Comparison of ENCODE assay signal across 8 cellular contexts in the genomic region with DNA sequence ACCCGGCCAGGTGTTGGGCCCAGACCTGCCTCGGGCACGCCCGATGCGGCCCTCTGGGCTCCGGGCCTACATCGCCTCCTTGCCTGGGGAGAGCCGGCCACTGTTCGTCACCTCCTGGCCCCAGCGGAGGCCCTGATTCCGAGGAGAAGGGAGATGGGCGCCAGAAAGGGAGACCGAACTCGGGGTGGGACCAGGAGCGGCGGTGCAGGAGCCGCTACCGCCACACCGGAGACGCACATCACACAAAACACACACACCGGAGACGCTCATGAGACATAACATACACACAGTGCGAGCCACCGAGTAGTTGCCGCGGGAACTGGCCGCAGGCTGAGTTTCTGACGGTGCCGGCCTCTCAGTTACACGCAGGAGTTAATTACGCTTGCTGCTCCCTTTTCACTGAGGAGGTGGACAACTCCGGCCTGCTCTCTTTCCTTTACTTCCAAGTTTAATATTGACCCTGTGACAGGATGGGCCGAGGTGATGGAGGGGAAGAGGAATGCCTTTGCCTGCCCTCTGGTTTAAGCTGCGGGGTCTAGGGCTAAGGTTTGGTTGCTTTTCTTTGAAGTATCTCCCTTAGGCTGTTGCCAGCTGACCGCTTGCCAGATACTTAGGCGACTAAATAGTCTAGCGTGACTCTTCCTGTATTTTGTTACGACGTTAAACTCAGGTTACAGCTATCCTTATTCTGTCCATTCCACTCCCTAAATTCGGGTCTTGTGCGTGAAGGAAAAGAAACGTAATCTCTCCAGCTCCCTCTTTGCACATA. TPM values are rescaled to one million over a fixed set of nuclear protein-coding genes. Genes with fewer than 3 reads are reported as not detected.
A peak's percentile ranks its signal among the peaks of the same experiment; 100 is the strongest.
DNase-seq lines count a peak whose midpoint lies in the region; ATAC-seq, FAIRE-seq and TF ChIP-seq lines count a peak whose summit lies in the region.

No MANE protein-coding gene starts in this region.

- TF ChIP-seq POLR2A in HepG2 (IDR thresholded peaks at IDR 0.05; ENCODE audit: insufficient read depth in 1 of 2, low read depth in 2 of 2, low read length in 2 of 2): peak in 1 of 2 experiments; percentile 69; a peak in 2 of 4 replicates

- intact Hi-C loops in HepG2 (cut with micrococcal nuclease; ENCODE audit: unreplicated experiment): loop anchor here (1.0 to 10.0 kb wide), 2 partner anchors 26 to 190 kb away; no protein-coding TSS in a partner anchor

- no peak for TF ChIP-seq CTCF in coronary artery (IDR thresholded peaks at IDR 0.05)
- no peak for TF ChIP-seq CTCF in HepG2 (CRISPR knock-in tag; IDR thresholded peaks at IDR 0.05)

- H3K36me3 ChIP-seq in HepG2 (replicated peaks in 1 of 2; ENCODE audit: control insufficient read depth in 1 of 2, insufficient read depth in 2 of 2, low read length in 2 of 2): peaks cover under 1 to 12% of the 10 kb centered on the region in 2 experiments; a peak in 2 of 5 replicates

- POLR2A ChIA-PET in HepG2 (lab: Yijun Ruan, JAX): interaction anchor here (0.8 to 2.8 kb wide), 19 partner anchors 10 to 112 kb away, joined by 3 to 38 read pairs (median 5); a partner anchor contains a TSS

- WGBS in HepG2 (ENCODE audit: low lambda C conversion rate): 2% methylated on average over 18 of the region's 42 CpGs

- DNase-seq in SKM-1 treated with dmso at 0.1 percent for 144 hours (lab: John Stamatoyannopoulos, UW; ENCODE audit: unreplicated experiment) (peak; percentile 51), SKM-1 (lab: John Stamatoyannopoulos, UW; ENCODE audit: unreplicated experiment) (no peak), H4 (ENCODE audit: low spot score) (peak; percentile 28), KBM-7 (peak; percentile 69), SW480 (ENCODE audit: low spot score) (peak; percentile 67), coronary artery (ENCODE audit: low spot score) (peak; percentile 77), HepG2 (ENCODE audit: low spot score) (peak; percentile 35)
- peak; percentile 17 to 36 for DNase-seq in stimulated activated CD8-positive, alpha-beta memory T cell treated with anti-CD3 and anti-CD28 coated beads, Interleukin-15, amount 100 ng/mL, for 48 hours (ENCODE audit: low read depth in 2 of 2)

- no peaks in the 10 kb centered on the region for H3K9me3 ChIP-seq in HepG2 (ENCODE audit: low read length)

- CTCF ChIA-PET in HepG2 (lab: Yijun Ruan, JAX; ENCODE audit: low intra/inter-chr PET ratio, low total read pairs): interaction anchor here (1.1 kb wide), 1 partner anchor 102 kb away, joined by 3 read pairs; no protein-coding TSS in a partner anchor

- in situ Hi-C loops in KBM-7 (cut with MboI; ENCODE audit: low pct_unique_long_range_greater_than_20kb, low sequenced_read_pairs): no loop called here
- in situ Hi-C loops in HepG2 (cut with HindIII; ENCODE audit: extremely low pct_ligation_motif_present, low pct_unique_long_range_greater_than_20kb): loop anchor here (5.0 kb wide), 2 partner anchors 62 to 63 kb away; a partner anchor contains a TSS

- no peak overlapping the region for H2AFZ ChIP-seq in HepG2 (ENCODE audit: low read length)

- peak; percentile 77 for ATAC-seq in HepG2

- peak overlapping the region; percentile 98 for H3K9ac ChIP-seq in HepG2 (ENCODE audit: insufficient read depth, low read depth, low read length)

- FAIRE-seq in HepG2 (lab: Jason Lieb, UNC): no peak

- BruUV-seq in HepG2 (replicated peaks; lab: Mats Ljungman, UMichigan): TSS peak; percentile 62

- TF ChIP-seq EP300 in HepG2 (IDR thresholded peaks at IDR 0.05; ENCODE audit: low read depth in 2 of 2, low read length in 2 of 2) (no peak), HepG2 (CRISPR knock-in tag; IDR thresholded peaks at IDR 0.05; ENCODE audit: borderline replicate concordance) (0 out of 2 replicates have a peak, but pooled peaks have one; percentile 3)

- peak overlapping the region; percentile 89 for H3K4me3 ChIP-seq in coronary artery
- peak overlapping the region; percentile 83 to 98 (median 97) for H3K4me3 ChIP-seq in HepG2 (replicated peaks in 1 of 3; ENCODE audit: insufficient read depth in 1 of 3, low read depth in 2 of 3, low read length in 3 of 3)

- H4K20me1 ChIP-seq in HepG2 (ENCODE audit: insufficient read depth, low read length): peaks cover 10% of the 10 kb centered on the region; the same call in 1 of the 2 replicates

- H3K27me3 ChIP-seq in HepG2 (ENCODE audit: control insufficient read depth in 1 of 2, insufficient read depth in 2 of 2, low read length in 2 of 2): no peaks in the 10 kb centered on the region; a peak in 1 of 5 replicates

- no peak for TF ChIP-seq RAD21 in HepG2 (CRISPR knock-in tag; IDR thresholded peaks at IDR 0.05)

- peak overlapping the region; percentile 97 to 98 for H3K27ac ChIP-seq in coronary artery
- H3K27ac ChIP-seq in HepG2 (ENCODE audit: extremely low read length, insufficient read depth, low read length): peak overlapping the region; percentile 89

- peak overlapping the region; percentile 66 for H3K4me2 ChIP-seq in HepG2 (ENCODE audit: low read depth, low read length)

- peaks cover 58% of the 10 kb centered on the region for H3K4me1 ChIP-seq in HepG2 (ENCODE audit: insufficient read depth, low read length)

- peaks cover 51% of the 10 kb centered on the region for H3K79me2 ChIP-seq in HepG2 (ENCODE audit: insufficient read depth, low read length)

TF ChIP-seq in HepG2, 621 proteins besides CTCF, POLR2A, EP300 and RAD21 (continues in another document):
- TF ChIP-seq SRSF1 (optimal IDR thresholded peaks at IDR 0.05; ENCODE audit: low read depth, low read length) (no peak), CREM (IDR thresholded peaks at IDR 0.05) (no peak), CREM (CRISPR knock-in tag; IDR thresholded peaks at IDR 0.05) (no peak), PAF1 (CRISPR knock-in tag; IDR thresholded peaks at IDR 0.05) (no peak)
- TF ChIP-seq, protein P1, sequence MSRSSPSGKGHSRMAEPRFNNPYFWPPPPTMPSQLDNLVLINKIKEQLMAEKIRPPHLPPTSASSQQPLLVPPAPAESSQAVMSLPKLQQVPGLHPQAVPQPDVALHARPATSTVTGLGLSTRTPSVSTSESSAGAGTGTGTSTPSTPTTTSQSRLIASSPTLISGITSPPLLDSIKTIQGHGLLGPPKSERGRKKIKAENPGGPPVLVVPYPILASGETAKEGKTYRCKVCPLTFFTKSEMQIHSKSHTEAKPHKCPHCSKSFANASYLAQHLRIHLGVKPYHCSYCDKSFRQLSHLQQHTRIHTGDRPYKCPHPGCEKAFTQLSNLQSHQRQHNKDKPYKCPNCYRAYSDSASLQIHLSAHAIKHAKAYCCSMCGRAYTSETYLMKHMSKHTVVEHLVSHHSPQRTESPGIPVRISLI (CRISPR knock-in tag; IDR thresholded peaks at IDR 0.05; ENCODE audit: borderline replicate concordance): no peak

RNA-seq across cellular contexts. Expression of a gene that starts 0.6 kb away (rescaled TPM):
- total RNA-seq in H4 (2014; rRNA removed; shearing (Covaris generic)): 54.0 and 72.4 TPM in 2 replicates
- 78.2 and 112 TPM in 2 replicates for total RNA-seq in HepG2 (2016; rRNA removed; fragmentation: Illumina TruSeq; extraction: Trizol)
- 14.5 and 16.7 TPM in 2 replicates for total RNA-seq in HepG2 (2016; cell fraction: cytosol; rRNA removed; fragmentation: Illumina TruSeq; extraction: Trizol; ENCODE audit: low read depth)
- 82.5 and 107 TPM in 2 replicates for total RNA-seq in HepG2 (2016; cell fraction: insoluble cytoplasmic fraction; rRNA removed; fragmentation: Illumina TruSeq; extraction: Trizol)
- 54.6 and 70.9 TPM in 2 replicates for total RNA-seq in HepG2 (2016; cell fraction: membrane; rRNA removed; fragmentation: Illumina TruSeq; extraction: Trizol)
- total RNA-seq in HepG2 (2016; cell fraction: nucleus; rRNA removed; fragmentation: Illumina TruSeq; extraction: Trizol): 54.7 and 55.6 TPM in 2 replicates
- polyA plus RNA-seq in HepG2 (2011; rRNA removed): 33.5 and 44.1 TPM in 2 replicates
- polyA plus RNA-seq in HepG2 (2011; cell fraction: cytosol; rRNA removed): 15.8 and 23.7 TPM in 2 replicates
- polyA plus RNA-seq in HepG2 (2011; cell fraction: nucleus; rRNA removed): 18.2 and 22.6 TPM in 2 replicates
- 83.3 and 110 TPM in 2 replicates for polyA plus RNA-seq in HepG2 (2012)
- polyA plus RNA-seq in HepG2 (2016; cell fraction: cytosol; fragmentation: Illumina TruSeq; extraction: Trizol; ENCODE audit: low read depth): 41.6 and 45.1 TPM in 2 replicates
- polyA plus RNA-seq in HepG2 (2016; cell fraction: insoluble cytoplasmic fraction; fragmentation: Illumina TruSeq; extraction: Trizol; ENCODE audit: low read depth): 232 and 235 TPM in 2 replicates
- 95.6 and 104 TPM in 2 replicates for polyA plus RNA-seq in HepG2 (2016; cell fraction: membrane; fragmentation: Illumina TruSeq; extraction: Trizol; ENCODE audit: low read depth)
- polyA plus RNA-seq in HepG2 (2016; cell fraction: nucleus; fragmentation: Illumina TruSeq; extraction: Trizol; ENCODE audit: insufficient read depth, low read depth): 137 and 146 TPM in 2 replicates
- polyA minus RNA-seq in HepG2 (2011; rRNA and poly(A)+ RNA removed; ENCODE audit: low replicate concordance): 3.3 and 7.8 TPM in 2 replicates
- 18.8 and 31.0 TPM in 2 replicates for polyA minus RNA-seq in HepG2 (2011; cell fraction: cytosol; rRNA and poly(A)+ RNA removed)
- 35.7 and 41.9 TPM in 2 replicates for polyA minus RNA-seq in HepG2 (2011; cell fraction: nucleus; rRNA and poly(A)+ RNA removed)

RNA-seq across cellular contexts. Expression of a gene that starts 12.9 kb away (rescaled TPM):
- total RNA-seq in H4 (2014; rRNA removed; shearing (Covaris generic)): 37.7 and 49.4 TPM in 2 replicates
- 39.2 and 58.8 TPM in 2 replicates for total RNA-seq in HepG2 (2016; rRNA removed; fragmentation: Illumina TruSeq; extraction: Trizol)
- total RNA-seq in HepG2 (2016; cell fraction: cytosol; rRNA removed; fragmentation: Illumina TruSeq; extraction: Trizol; ENCODE audit: low read depth): 5.9 and 9.4 TPM in 2 replicates
- 39.0 and 54.2 TPM in 2 replicates for total RNA-seq in HepG2 (2016; cell fraction: insoluble cytoplasmic fraction; rRNA removed; fragmentation: Illumina TruSeq; extraction: Trizol)
- 12.3 and 15.0 TPM in 2 replicates for total RNA-seq in HepG2 (2016; cell fraction: membrane; rRNA removed; fragmentation: Illumina TruSeq; extraction: Trizol)
- total RNA-seq in HepG2 (2016; cell fraction: nucleus; rRNA removed; fragmentation: Illumina TruSeq; extraction: Trizol): 24.1 and 28.7 TPM in 2 replicates
- 9.7 and 10.8 TPM in 2 replicates for polyA plus RNA-seq in HepG2 (2011; rRNA removed)
- 7.7 and 11.4 TPM in 2 replicates for polyA plus RNA-seq in HepG2 (2011; cell fraction: cytosol; rRNA removed)
- polyA plus RNA-seq in HepG2 (2011; cell fraction: nucleus; rRNA removed): 2.7 and 3.7 TPM in 2 replicates
- polyA plus RNA-seq in HepG2 (2012): 15.9 and 19.2 TPM in 2 replicates
- polyA plus RNA-seq in HepG2 (2016; cell fraction: cytosol; fragmentation: Illumina TruSeq; extraction: Trizol; ENCODE audit: low read depth): 4.5 and 4.8 TPM in 2 replicates
- 47.0 and 48.5 TPM in 2 replicates for polyA plus RNA-seq in HepG2 (2016; cell fraction: insoluble cytoplasmic fraction; fragmentation: Illumina TruSeq; extraction: Trizol; ENCODE audit: low read depth)
- 5.4 and 7.1 TPM in 2 replicates for polyA plus RNA-seq in HepG2 (2016; cell fraction: membrane; fragmentation: Illumina TruSeq; extraction: Trizol; ENCODE audit: low read depth)
- 18.5 and 19.0 TPM in 2 replicates for polyA plus RNA-seq in HepG2 (2016; cell fraction: nucleus; fragmentation: Illumina TruSeq; extraction: Trizol; ENCODE audit: insufficient read depth, low read depth)
- polyA minus RNA-seq in HepG2 (2011; rRNA and poly(A)+ RNA removed; ENCODE audit: low replicate concordance): 6.8 and 12.0 TPM in 2 replicates
- 9.9 and 10.6 TPM in 2 replicates for polyA minus RNA-seq in HepG2 (2011; cell fraction: cytosol; rRNA and poly(A)+ RNA removed)
- polyA minus RNA-seq in HepG2 (2011; cell fraction: nucleus; rRNA and poly(A)+ RNA removed): 15.3 and 18.4 TPM in 2 replicates
